1 cellular context compared by ENCODE assay signal in the genomic region with DNA sequence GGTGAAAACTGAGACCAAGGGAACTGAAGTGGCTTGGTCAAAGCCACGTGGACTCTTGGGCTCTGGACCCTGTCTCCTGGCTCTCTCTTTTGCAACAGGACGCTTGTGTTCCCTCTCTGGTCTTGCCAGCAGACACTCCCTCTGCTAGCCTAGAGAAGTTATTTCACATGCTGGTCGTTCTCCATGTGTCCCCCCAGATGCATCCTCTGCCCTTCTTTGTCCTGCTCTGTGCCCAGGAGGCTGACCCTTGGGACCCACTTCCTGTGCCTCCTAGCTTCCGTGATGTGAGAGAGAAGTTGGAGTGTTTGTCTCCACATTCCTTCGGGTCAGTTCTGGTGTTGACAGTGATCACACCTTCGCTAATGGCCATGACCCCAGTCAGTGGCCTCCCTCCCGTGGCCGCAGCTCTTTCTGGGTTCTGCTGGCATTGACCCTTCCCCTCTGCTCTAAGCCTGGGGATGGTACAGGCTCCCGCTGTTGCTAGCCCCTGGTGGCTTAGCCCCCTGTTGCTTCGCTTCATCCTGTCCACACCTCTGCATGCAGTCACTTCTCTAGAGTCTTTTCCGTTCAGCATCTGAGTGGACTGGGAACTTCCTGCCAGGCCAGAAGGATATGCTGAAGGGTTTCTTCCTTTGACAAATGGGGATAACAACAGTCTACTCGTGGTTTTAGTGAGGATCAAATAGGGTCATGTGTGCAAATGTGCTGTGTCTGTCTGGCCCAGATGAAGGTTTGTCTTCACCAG.
TF ChIP-seq lines count a peak whose summit lies in the region.

No MANE protein-coding gene starts in this region.

TF ChIP-seq in HepG2, 621 proteins besides CTCF, POLR2A, EP300 and RAD21 (continued from another document):
- TF ChIP-seq, protein P1, sequence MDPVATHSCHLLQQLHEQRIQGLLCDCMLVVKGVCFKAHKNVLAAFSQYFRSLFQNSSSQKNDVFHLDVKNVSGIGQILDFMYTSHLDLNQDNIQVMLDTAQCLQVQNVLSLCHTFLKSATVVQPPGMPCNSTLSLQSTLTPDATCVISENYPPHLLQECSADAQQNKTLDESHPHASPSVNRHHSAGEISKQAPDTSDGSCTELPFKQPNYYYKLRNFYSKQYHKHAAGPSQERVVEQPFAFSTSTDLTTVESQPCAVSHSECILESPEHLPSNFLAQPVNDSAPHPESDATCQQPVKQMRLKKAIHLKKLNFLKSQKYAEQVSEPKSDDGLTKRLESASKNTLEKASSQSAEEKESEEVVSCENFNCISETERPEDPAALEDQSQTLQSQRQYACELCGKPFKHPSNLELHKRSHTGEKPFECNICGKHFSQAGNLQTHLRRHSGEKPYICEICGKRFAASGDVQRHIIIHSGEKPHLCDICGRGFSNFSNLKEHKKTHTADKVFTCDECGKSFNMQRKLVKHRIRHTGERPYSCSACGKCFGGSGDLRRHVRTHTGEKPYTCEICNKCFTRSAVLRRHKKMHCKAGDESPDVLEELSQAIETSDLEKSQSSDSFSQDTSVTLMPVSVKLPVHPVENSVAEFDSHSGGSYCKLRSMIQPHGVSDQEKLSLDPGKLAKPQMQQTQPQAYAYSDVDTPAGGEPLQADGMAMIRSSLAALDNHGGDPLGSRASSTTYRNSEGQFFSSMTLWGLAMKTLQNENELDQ (CRISPR knock-in tag; IDR thresholded peaks at IDR 0.05; ENCODE audit: borderline replicate concordance): no peak
- TF ChIP-seq GFI1 (CRISPR knock-in tag; IDR thresholded peaks at IDR 0.05; ENCODE audit: borderline replicate concordance): no peak
- TF ChIP-seq, protein P2, sequence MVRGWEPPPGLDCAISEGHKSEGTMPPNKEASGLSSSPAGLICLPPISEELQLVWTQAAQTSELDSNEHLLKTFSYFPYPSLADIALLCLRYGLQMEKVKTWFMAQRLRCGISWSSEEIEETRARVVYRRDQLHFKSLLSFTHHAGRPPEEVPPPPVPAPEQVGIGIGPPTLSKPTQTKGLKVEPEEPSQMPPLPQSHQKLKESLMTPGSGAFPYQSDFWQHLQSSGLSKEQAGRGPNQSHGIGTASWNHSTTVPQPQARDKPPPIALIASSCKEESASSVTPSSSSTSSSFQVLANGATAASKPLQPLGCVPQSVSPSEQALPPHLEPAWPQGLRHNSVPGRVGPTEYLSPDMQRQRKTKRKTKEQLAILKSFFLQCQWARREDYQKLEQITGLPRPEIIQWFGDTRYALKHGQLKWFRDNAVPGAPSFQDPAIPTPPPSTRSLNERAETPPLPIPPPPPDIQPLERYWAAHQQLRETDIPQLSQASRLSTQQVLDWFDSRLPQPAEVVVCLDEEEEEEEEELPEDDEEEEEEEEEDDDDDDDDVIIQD (CRISPR knock-in tag; IDR thresholded peaks at IDR 0.05; ENCODE audit: low read depth): no peak
- 0 out of 2 replicates have a peak, but pooled peaks have one; percentile 42 for TF ChIP-seq ZNF274 (CRISPR knock-in tag; IDR thresholded peaks at IDR 0.05)
- TF ChIP-seq, protein P3, sequence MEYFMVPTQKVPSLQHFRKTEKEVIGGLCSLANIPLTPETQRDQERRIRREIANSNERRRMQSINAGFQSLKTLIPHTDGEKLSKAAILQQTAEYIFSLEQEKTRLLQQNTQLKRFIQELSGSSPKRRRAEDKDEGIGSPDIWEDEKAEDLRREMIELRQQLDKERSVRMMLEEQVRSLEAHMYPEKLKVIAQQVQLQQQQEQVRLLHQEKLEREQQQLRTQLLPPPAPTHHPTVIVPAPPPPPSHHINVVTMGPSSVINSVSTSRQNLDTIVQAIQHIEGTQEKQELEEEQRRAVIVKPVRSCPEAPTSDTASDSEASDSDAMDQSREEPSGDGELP (IDR thresholded peaks at IDR 0.05; ENCODE audit: borderline replicate concordance, low read depth): no peak
- no peak for TF ChIP-seq TGIF2 (CRISPR knock-in tag; IDR thresholded peaks at IDR 0.05)
- TF ChIP-seq CEBPG (CRISPR knock-in tag; IDR thresholded peaks at IDR 0.05): no peak
- no peak for TF ChIP-seq SMYD3 (CRISPR knock-in tag; IDR thresholded peaks at IDR 0.05)
- TF ChIP-seq ZSCAN21 (CRISPR knock-in tag; IDR thresholded peaks at IDR 0.05; ENCODE audit: borderline replicate concordance): no peak
- TF ChIP-seq AHR (CRISPR knock-in tag; IDR thresholded peaks at IDR 0.05): no peak
- no peak for TF ChIP-seq ZNF33B (CRISPR knock-in tag; IDR thresholded peaks at IDR 0.05)
- no peak for TF ChIP-seq ZNF451 (CRISPR knock-in tag; IDR thresholded peaks at IDR 0.05)
- no peak for TF ChIP-seq ZNF205 (CRISPR knock-in tag; IDR thresholded peaks at IDR 0.05)
- TF ChIP-seq, protein P4, sequence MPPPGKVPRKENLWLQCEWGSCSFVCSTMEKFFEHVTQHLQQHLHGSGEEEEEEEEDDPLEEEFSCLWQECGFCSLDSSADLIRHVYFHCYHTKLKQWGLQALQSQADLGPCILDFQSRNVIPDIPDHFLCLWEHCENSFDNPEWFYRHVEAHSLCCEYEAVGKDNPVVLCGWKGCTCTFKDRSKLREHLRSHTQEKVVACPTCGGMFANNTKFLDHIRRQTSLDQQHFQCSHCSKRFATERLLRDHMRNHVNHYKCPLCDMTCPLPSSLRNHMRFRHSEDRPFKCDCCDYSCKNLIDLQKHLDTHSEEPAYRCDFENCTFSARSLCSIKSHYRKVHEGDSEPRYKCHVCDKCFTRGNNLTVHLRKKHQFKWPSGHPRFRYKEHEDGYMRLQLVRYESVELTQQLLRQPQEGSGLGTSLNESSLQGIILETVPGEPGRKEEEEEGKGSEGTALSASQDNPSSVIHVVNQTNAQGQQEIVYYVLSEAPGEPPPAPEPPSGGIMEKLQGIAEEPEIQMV (CRISPR knock-in tag; IDR thresholded peaks at IDR 0.05; ENCODE audit: low read depth): no peak
- TF ChIP-seq, protein P5, sequence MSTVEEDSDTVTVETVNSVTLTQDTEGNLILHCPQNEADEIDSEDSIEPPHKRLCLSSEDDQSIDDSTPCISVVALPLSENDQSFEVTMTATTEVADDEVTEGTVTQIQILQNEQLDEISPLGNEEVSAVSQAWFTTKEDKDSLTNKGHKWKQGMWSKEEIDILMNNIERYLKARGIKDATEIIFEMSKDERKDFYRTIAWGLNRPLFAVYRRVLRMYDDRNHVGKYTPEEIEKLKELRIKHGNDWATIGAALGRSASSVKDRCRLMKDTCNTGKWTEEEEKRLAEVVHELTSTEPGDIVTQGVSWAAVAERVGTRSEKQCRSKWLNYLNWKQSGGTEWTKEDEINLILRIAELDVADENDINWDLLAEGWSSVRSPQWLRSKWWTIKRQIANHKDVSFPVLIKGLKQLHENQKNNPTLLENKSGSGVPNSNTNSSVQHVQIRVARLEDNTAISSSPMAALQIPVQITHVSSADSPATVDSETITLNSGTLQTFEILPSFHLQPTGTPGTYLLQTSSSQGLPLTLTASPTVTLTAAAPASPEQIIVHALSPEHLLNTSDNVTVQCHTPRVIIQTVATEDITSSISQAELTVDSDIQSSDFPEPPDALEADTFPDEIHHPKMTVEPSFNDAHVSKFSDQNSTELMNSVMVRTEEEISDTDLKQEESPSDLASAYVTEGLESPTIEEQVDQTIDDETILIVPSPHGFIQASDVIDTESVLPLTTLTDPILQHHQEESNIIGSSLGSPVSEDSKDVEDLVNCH (CRISPR knock-in tag; IDR thresholded peaks at IDR 0.05): no peak
- TF ChIP-seq SIX4 (CRISPR knock-in tag; IDR thresholded peaks at IDR 0.05): no peak
- TF ChIP-seq, protein P6, sequence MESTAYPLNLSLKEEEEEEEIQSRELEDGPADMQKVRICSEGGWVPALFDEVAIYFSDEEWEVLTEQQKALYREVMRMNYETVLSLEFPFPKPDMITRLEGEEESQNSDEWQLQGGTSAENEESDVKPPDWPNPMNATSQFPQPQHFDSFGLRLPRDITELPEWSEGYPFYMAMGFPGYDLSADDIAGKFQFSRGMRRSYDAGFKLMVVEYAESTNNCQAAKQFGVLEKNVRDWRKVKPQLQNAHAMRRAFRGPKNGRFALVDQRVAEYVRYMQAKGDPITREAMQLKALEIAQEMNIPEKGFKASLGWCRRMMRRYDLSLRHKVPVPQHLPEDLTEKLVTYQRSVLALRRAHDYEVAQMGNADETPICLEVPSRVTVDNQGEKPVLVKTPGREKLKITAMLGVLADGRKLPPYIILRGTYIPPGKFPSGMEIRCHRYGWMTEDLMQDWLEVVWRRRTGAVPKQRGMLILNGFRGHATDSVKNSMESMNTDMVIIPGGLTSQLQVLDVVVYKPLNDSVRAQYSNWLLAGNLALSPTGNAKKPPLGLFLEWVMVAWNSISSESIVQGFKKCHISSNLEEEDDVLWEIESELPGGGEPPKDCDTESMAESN (CRISPR knock-in tag; conservative IDR thresholded peaks at IDR 0.05): no peak
- TF ChIP-seq ZSCAN12 (CRISPR knock-in tag; IDR thresholded peaks at IDR 0.05): no peak
- TF ChIP-seq ZNF644 (CRISPR knock-in tag; IDR thresholded peaks at IDR 0.05; ENCODE audit: low read depth): peak; percentile 74
- peak; percentile 58; the same call in 1 of the 2 replicates for TF ChIP-seq ZNF619 (CRISPR knock-in tag; IDR thresholded peaks at IDR 0.05)
- TF ChIP-seq, protein P7, sequence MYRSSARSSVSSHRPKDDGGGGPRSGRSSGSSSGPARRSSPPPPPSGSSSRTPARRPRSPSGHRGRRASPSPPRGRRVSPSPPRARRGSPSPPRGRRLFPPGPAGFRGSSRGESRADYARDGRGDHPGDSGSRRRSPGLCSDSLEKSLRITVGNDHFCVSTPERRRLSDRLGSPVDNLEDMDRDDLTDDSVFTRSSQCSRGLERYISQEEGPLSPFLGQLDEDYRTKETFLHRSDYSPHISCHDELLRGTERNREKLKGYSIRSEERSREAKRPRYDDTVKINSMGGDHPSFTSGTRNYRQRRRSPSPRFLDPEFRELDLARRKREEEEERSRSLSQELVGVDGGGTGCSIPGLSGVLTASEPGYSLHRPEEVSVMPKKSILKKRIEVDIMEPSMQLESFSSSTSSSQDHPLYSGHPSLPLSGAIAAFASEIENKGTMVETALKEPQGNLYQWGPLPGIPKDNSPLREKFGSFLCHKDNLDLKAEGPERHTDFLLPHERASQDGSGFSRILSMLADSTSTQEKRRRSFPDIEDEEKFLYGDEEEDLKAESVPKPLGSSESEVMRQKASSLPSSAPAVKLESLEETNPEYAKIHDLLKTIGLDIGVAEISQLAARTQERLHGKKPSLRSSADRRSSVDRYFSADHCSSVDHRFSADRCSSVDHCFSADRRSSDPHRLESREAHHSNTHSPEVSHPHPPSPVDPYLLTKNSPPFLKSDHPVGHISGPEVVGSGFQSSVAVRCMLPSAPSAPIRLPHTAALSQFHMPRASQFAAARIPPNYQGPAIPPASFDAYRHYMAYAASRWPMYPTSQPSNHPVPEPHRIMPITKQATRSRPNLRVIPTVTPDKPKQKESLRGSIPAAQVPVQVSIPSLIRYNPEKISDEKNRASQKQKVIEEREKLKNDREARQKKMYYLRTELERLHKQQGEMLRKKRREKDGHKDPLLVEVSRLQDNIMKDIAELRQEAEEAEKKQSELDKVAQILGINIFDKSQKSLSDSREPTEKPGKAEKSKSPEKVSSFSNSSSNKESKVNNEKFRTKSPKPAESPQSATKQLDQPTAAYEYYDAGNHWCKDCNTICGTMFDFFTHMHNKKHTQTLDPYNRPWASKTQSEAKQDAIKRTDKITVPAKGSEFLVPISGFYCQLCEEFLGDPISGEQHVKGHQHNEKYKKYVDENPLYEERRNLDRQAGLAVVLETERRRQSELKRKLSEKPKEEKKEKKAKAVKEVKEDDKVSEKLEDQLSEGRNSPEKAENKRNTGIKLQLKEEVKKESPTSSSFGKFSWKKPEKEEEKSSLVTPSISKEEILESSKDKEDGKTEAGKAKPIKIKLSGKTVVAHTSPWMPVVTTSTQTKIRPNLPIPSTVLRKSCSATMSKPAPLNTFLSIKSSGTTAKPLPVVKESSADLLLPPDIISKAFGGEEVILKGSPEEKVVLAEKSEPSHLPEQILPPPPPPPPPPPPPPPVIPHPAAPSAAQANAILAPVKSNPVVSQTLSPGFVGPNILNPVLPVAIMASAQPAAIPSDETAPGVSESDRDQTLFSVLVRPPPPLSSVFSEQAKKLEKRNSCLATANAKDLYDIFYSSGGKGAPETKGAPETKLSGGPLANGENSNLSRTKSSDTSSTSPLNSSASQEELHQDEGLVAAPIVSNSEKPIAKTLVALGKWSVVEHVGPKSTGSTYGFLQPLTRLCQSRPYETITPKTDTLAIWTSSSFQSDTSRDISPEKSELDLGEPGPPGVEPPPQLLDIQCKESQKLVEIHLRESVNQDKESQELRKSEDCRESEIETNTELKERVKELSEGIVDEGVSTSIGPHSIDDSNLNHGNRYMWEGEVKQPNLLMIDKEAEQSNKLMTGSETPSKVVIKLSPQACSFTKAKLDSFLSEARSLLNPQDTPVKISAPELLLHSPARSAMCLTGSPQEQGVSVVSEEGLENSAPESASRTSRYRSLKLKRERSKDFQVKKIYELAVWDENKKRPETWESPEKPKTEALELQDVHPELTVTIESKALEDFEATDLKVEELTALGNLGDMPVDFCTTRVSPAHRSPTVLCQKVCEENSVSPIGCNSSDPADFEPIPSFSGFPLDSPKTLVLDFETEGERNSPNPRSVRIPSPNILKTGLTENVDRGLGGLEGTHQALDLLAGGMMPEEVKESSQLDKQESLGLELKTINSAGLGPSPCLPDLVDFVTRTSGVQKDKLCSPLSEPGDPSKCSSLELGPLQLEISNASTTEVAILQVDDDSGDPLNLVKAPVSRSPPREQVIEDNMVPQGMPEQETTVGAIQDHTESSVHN (CRISPR knock-in tag; IDR thresholded peaks at IDR 0.05): no peak
- TF ChIP-seq ZNF484 (CRISPR knock-in tag; IDR thresholded peaks at IDR 0.05; ENCODE audit: borderline replicate concordance, low read depth): no peak
- TF ChIP-seq, protein P8, sequence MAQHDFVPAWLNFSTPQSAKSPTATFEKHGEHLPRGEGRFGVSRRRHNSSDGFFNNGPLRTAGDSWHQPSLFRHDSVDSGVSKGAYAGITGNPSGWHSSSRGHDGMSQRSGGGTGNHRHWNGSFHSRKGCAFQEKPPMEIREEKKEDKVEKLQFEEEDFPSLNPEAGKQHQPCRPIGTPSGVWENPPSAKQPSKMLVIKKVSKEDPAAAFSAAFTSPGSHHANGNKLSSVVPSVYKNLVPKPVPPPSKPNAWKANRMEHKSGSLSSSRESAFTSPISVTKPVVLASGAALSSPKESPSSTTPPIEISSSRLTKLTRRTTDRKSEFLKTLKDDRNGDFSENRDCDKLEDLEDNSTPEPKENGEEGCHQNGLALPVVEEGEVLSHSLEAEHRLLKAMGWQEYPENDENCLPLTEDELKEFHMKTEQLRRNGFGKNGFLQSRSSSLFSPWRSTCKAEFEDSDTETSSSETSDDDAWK (CRISPR knock-in tag; IDR thresholded peaks at IDR 0.05): no peak
TF ChIP-seq in HepG2: peak in this region for 117.
